8 cellular contexts compared by ENCODE assay signal in genomic region chr17:30116345-30116660, GRCh38. TPM values are rescaled to one million over a fixed set of nuclear protein-coding genes. Genes with fewer than 3 reads are reported as not detected.
A peak's percentile ranks its signal among the peaks of the same experiment; 100 is the strongest.
DNase-seq lines count a peak whose midpoint lies in the region; ATAC-seq, FAIRE-seq and TF ChIP-seq lines count a peak whose summit lies in the region.

No MANE protein-coding gene starts in this region.

- no peak for TF ChIP-seq CTCF in fibroblast of villous mesenchyme (IDR thresholded peaks at IDR 0.05; ENCODE audit: insufficient read depth, low read depth, low read length)

- peak; percentile 8 for ATAC-seq in GM19395 (IDR thresholded peaks at IDR 0.05; ENCODE audit: unreplicated experiment)
- no peak for ATAC-seq in GM19455 (IDR thresholded peaks at IDR 0.05; ENCODE audit: unreplicated experiment)

- no peaks in the 10 kb centered on the region for H3K27me3 ChIP-seq in SJCRH30

- no peak for FAIRE-seq in GM12891 (lab: Jason Lieb, UNC)

- TF ChIP-seq POLR2A in GM12891 (IDR thresholded peaks at IDR 0.05; ENCODE audit: low read depth, low read length) = no peak

- H3K27ac ChIP-seq in SJCRH30 = peak overlapping the region; percentile 97

- no peaks in the 10 kb centered on the region for H3K9me3 ChIP-seq in SJCRH30 (replicated peaks)

- peaks cover 20% of the 10 kb centered on the region for H3K36me3 ChIP-seq in SJCRH30

- no peak for DNase-seq in SJCRH30
- no peak for DNase-seq in fibroblast of villous mesenchyme (ENCODE audit: low read depth)
- no peak for DNase-seq in skeletal muscle cell (ENCODE audit: low read depth)
- DNase-seq in NCI-H2227 treated with DMSO at 0.1 percent for 48 hours (lab: John Stamatoyannopoulos, UW) = no peak
- no peak for DNase-seq in AG08395 (ENCODE audit: low spot score)
- no peak for DNase-seq in GM12891 (ENCODE audit: insufficient read length, low spot score)

- H3K4me3 ChIP-seq in SJCRH30 (peak overlapping the region; percentile 88), fibroblast of villous mesenchyme (ENCODE audit: low read depth, low read length) (peak overlapping the region; percentile 97), skeletal muscle cell (ENCODE audit: low read depth, low read length) (peak overlapping the region; percentile 95)

- H3K4me1 ChIP-seq in SJCRH30 = no peaks in the 10 kb centered on the region

TF ChIP-seq in GM12891, 5 proteins besides CTCF, POLR2A, EP300 and RAD21:
- TF ChIP-seq POU2F2 (IDR thresholded peaks at IDR 0.05; ENCODE audit: low read depth, low read length) = no peak
- TF ChIP-seq SPI1 (IDR thresholded peaks at IDR 0.05; ENCODE audit: low read depth, low read length) = no peak
- TF ChIP-seq POLR2AphosphoS5 (IDR thresholded peaks at IDR 0.05; ENCODE audit: low read depth, low read length) = no peak
- TF ChIP-seq PAX5 (IDR thresholded peaks at IDR 0.05; ENCODE audit: insufficient read depth, low read length, severe bottlenecking) = no peak

RNA-seq across cellular contexts. Expression of gene NSRP1, which starts 0.3 kb away (rescaled TPM):
- 21.1 and 27.3 TPM in 2 replicates for total RNA-seq in SJCRH30 (2014; rRNA removed; shearing (Covaris generic))
- 10.8 and 13.2 TPM in 2 replicates for total RNA-seq in fibroblast of villous mesenchyme
- 27.0 TPM for polyA plus RNA-seq in GM12891 (2012; ENCODE audit: low read depth, missing spikeins)
